In the genomic region with DNA sequence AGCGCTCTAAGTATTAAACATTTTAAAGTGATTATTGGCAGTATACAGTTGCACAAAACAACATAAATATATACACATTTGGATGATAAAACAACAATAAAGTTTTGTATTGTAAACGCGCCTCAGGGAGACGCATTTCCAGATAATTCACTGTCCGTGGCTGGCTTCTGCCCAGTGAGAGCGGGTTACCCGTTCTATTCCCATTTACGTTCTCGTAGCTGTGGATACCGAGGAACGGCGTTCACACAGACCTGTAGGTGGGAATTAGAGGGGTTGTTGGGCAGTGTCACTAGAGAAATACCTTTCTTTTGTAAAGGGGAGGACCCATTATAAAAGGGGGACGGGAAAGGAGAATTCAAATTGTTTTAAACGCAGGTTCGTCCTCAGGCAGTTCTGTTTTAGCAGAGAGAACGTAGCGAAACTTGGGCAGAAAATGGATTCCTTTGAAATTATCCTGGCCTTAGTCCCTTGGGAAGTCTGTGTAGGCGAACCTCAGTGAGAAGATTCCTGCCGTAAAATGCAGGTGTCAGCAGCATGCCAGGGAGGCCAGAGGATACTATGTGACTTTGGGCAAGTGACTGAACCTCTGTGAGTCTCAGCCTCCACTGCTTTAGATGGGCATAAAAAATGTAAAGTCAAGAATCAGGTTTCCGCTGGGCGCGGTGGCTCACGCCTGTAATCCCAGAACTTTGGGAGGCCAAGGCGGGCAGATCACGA, we compare ENCODE assay signal across 8 cellular contexts. TPM values are rescaled to one million over a fixed set of nuclear protein-coding genes. Genes with fewer than 3 reads are reported as not detected.
DNase-seq lines count a peak whose midpoint lies in the region; TF ChIP-seq lines count a peak whose summit lies in the region.

No MANE protein-coding gene starts in this region.

- H3K27me3 Mint-ChIP-seq in activated CD4-positive, alpha-beta T cell treated with anti-CD3 and anti-CD28 coated beads, Interleukin-2, amount 10 ng/mL, durations not matched to agents 24 days and 14 days = no peaks in the 10 kb centered on the region
- H3K27me3 Mint-ChIP-seq in activated naive CD8-positive, alpha-beta T cell treated with anti-CD3 and anti-CD28 coated beads for 36 hours = no peaks in the 10 kb centered on the region

- POLR2A ChIA-PET in GM10248 (lab: Yijun Ruan, JAX) = no interaction called here

- peak overlapping the region; percentile 93 to 97 for H3K4me3 ChIP-seq in testis

- no peaks in the 10 kb centered on the region for H3K36me3 ChIP-seq in testis (ENCODE audit: low read depth, missing control alignments)

- H3K9me3 Mint-ChIP-seq in activated CD4-positive, alpha-beta T cell treated with anti-CD3 and anti-CD28 coated beads, Interleukin-2, amount 10 ng/mL, durations not matched to agents 24 days and 14 days = no peaks in the 10 kb centered on the region
- H3K9me3 Mint-ChIP-seq in activated naive CD8-positive, alpha-beta T cell treated with anti-CD3 and anti-CD28 coated beads for 36 hours = no peaks in the 10 kb centered on the region

- H3K27ac ChIP-seq in testis = peak overlapping the region; percentile 87

- peaks cover 25% of the 10 kb centered on the region for H3K4me1 Mint-ChIP-seq in activated CD4-positive, alpha-beta T cell treated with anti-CD3 and anti-CD28 coated beads, Interleukin-2, amount 10 ng/mL, durations not matched to agents 24 days and 14 days
- peaks cover 30% of the 10 kb centered on the region for H3K4me1 Mint-ChIP-seq in activated naive CD8-positive, alpha-beta T cell treated with anti-CD3 and anti-CD28 coated beads for 36 hours

- WGBS in testis, 2 donors = 20% methylated on average over 25 of the region's 25 CpGs

- TF ChIP-seq CTCF in testis (IDR thresholded peaks at IDR 0.05) (no peak), GM10248 (IDR thresholded peaks at IDR 0.05; ENCODE audit: control extremely low read depth, extremely low read depth, low read depth, missing control alignments) (no peak)

- peaks cover 14% of the 10 kb centered on the region for H3K36me3 Mint-ChIP-seq in activated CD4-positive, alpha-beta T cell treated with anti-CD3 and anti-CD28 coated beads, Interleukin-2, amount 10 ng/mL, durations not matched to agents 24 days and 14 days (ENCODE audit: low read depth)
- peaks cover 18% of the 10 kb centered on the region for H3K36me3 Mint-ChIP-seq in activated naive CD8-positive, alpha-beta T cell treated with anti-CD3 and anti-CD28 coated beads for 36 hours

- CTCF ChIA-PET in GM10248 (lab: Yijun Ruan, JAX) = no interaction called here

- H3K9me3 ChIP-seq in testis = no peaks in the 10 kb centered on the region

- peak overlapping the region; percentile 87 for H3K27ac Mint-ChIP-seq in activated CD4-positive, alpha-beta T cell treated with anti-CD3 and anti-CD28 coated beads, Interleukin-2, amount 10 ng/mL, durations not matched to agents 24 days and 14 days
- H3K27ac Mint-ChIP-seq in activated naive CD8-positive, alpha-beta T cell treated with anti-CD3 and anti-CD28 coated beads for 36 hours = peak overlapping the region; percentile 85

- TF ChIP-seq POLR2A in testis (IDR thresholded peaks at IDR 0.05) = no peak

- H3K4me1 ChIP-seq in testis = peaks cover 23% of the 10 kb centered on the region

- DNase-seq in activated CD4-positive, alpha-beta T cell treated with anti-CD3 and anti-CD28 coated beads, Interleukin-2, amount 10 ng/mL, durations not matched to agents 24 days and 14 days = peak; percentile 62
- DNase-seq in activated CD4-positive, alpha-beta T cell treated with anti-CD3 and anti-CD28 coated beads, Interleukin-2, amount 50 U/mL, for 48 hours = no peak
- DNase-seq in activated naive CD8-positive, alpha-beta T cell treated with anti-CD3 and anti-CD28 coated beads for 36 hours = no peak
- DNase-seq in iris pigment epithelial cell (ENCODE audit: low read depth) (peak; percentile 17), testis (no peak), D341Med (ENCODE audit: low spot score) (no peak), GM10248 (ENCODE audit: extremely low spot score) (no peak)
- DNase-seq in stimulated activated CD4-positive, alpha-beta T cell treated with anti-CD3 and anti-CD28 coated beads, Interleukin-2, amount 100 ng/mL, for 48 hours = no peak

- intact Hi-C loops in activated CD4-positive, alpha-beta T cell treated with anti-CD3 and anti-CD28 coated beads, Interleukin-2, amount 10 ng/mL, durations not matched to agents 24 days and 14 days (cut with micrococcal nuclease) = loop anchor here (1.0 to 2.0 kb wide), 3 partner anchors 23 to 119 kb away; a partner anchor contains a TSS
- intact Hi-C loops in testis (cut with DNase I; ENCODE audit: low total_unique reads) = no loop called here

- H3K27me3 ChIP-seq in testis = no peaks in the 10 kb centered on the region

- peak overlapping the region; percentile 92 for H3K4me3 Mint-ChIP-seq in activated CD4-positive, alpha-beta T cell treated with anti-CD3 and anti-CD28 coated beads, Interleukin-2, amount 10 ng/mL, durations not matched to agents 24 days and 14 days
- H3K4me3 Mint-ChIP-seq in activated naive CD8-positive, alpha-beta T cell treated with anti-CD3 and anti-CD28 coated beads for 36 hours = peak overlapping the region; percentile 94

RNA-seq across cellular contexts. Expression of a gene that starts 0.8 kb away (rescaled TPM):
- 43.0 and 44.4 TPM in 2 replicates for total RNA-seq in activated CD4-positive, alpha-beta T cell treated with anti-CD3 and anti-CD28 coated beads, Interleukin-2, amount 10 ng/mL, durations not matched to agents 24 days and 14 days
- total RNA-seq in activated naive CD8-positive, alpha-beta T cell treated with anti-CD3 and anti-CD28 coated beads for 36 hours = 10 to 100 TPM; 36.1 to 39.9 TPM
- total RNA-seq in testis = 10 to 100 TPM; 61.9 to 76.8 TPM
- 53.3 TPM for polyA plus RNA-seq in testis (ENCODE audit: insufficient read depth, low read depth, low replicate concordance)

RNA-seq across cellular contexts. Expression of a gene that starts 36.5 kb away (rescaled TPM):
- total RNA-seq in activated CD4-positive, alpha-beta T cell treated with anti-CD3 and anti-CD28 coated beads, Interleukin-2, amount 10 ng/mL, durations not matched to agents 24 days and 14 days = not detected in 2 replicates
- total RNA-seq in activated naive CD8-positive, alpha-beta T cell treated with anti-CD3 and anti-CD28 coated beads for 36 hours = not detected
- 1 to 10 TPM; 1.1 to 2.5 TPM for total RNA-seq in testis
- 0.67 TPM for polyA plus RNA-seq in testis (ENCODE audit: insufficient read depth, low read depth, low replicate concordance)

RNA-seq across cellular contexts. Expression of a gene that starts 40.0 kb away (rescaled TPM):
- 26.7 and 29.0 TPM in 2 replicates for total RNA-seq in activated CD4-positive, alpha-beta T cell treated with anti-CD3 and anti-CD28 coated beads, Interleukin-2, amount 10 ng/mL, durations not matched to agents 24 days and 14 days
- 10 to 100 TPM; 12.1 to 12.3 TPM for total RNA-seq in activated naive CD8-positive, alpha-beta T cell treated with anti-CD3 and anti-CD28 coated beads for 36 hours
- 10 to 100 TPM; 54.6 to 69.5 TPM for total RNA-seq in testis
- 16.2 TPM for polyA plus RNA-seq in testis (ENCODE audit: insufficient read depth, low read depth, low replicate concordance)

RNA-seq across cellular contexts. Expression of a gene that starts 40.4 kb away (rescaled TPM):
- 434 and 449 TPM in 2 replicates for total RNA-seq in activated CD4-positive, alpha-beta T cell treated with anti-CD3 and anti-CD28 coated beads, Interleukin-2, amount 10 ng/mL, durations not matched to agents 24 days and 14 days
- total RNA-seq in activated naive CD8-positive, alpha-beta T cell treated with anti-CD3 and anti-CD28 coated beads for 36 hours = 100 to 1,000 TPM; 362 to 367 TPM
- 100 to 1,000 TPM; 146 to 203 TPM for total RNA-seq in testis
- 124 TPM for polyA plus RNA-seq in testis (ENCODE audit: insufficient read depth, low read depth, low replicate concordance)

RNA-seq across cellular contexts. Expression of a gene that starts 54.7 kb away (rescaled TPM):
- total RNA-seq in activated CD4-positive, alpha-beta T cell treated with anti-CD3 and anti-CD28 coated beads, Interleukin-2, amount 10 ng/mL, durations not matched to agents 24 days and 14 days = 29.0 and 29.2 TPM in 2 replicates
- total RNA-seq in activated naive CD8-positive, alpha-beta T cell treated with anti-CD3 and anti-CD28 coated beads for 36 hours = 10 to 100 TPM; 19.2 to 20.4 TPM
- total RNA-seq in testis = 10 to 100 TPM; 49.8 to 57.2 TPM
- 48.5 TPM for polyA plus RNA-seq in testis (ENCODE audit: insufficient read depth, low read depth, low replicate concordance)

Comparison
In these comparisons a context has a peak if more than half of its experiments do, and no peak if none do; other contexts are left out.
1. DNase-seq: peak in activated CD4-positive, alpha-beta T cell treated with anti-CD3 and anti-CD28 coated beads, Interleukin-2, amount 10 ng/mL, durations not matched to agents 24 days and 14 days (single experiment) and iris pigment epithelial cell (single experiment); none in activated CD4-positive, alpha-beta T cell treated with anti-CD3 and anti-CD28 coated beads, Interleukin-2, amount 50 U/mL, for 48 hours (0 of 2), activated naive CD8-positive, alpha-beta T cell treated with anti-CD3 and anti-CD28 coated beads for 36 hours (single experiment), testis (single experiment), D341Med (single experiment), GM10248 (single experiment) and stimulated activated CD4-positive, alpha-beta T cell treated with anti-CD3 and anti-CD28 coated beads, Interleukin-2, amount 100 ng/mL, for 48 hours (0 of 2).